In the genomic region with DNA sequence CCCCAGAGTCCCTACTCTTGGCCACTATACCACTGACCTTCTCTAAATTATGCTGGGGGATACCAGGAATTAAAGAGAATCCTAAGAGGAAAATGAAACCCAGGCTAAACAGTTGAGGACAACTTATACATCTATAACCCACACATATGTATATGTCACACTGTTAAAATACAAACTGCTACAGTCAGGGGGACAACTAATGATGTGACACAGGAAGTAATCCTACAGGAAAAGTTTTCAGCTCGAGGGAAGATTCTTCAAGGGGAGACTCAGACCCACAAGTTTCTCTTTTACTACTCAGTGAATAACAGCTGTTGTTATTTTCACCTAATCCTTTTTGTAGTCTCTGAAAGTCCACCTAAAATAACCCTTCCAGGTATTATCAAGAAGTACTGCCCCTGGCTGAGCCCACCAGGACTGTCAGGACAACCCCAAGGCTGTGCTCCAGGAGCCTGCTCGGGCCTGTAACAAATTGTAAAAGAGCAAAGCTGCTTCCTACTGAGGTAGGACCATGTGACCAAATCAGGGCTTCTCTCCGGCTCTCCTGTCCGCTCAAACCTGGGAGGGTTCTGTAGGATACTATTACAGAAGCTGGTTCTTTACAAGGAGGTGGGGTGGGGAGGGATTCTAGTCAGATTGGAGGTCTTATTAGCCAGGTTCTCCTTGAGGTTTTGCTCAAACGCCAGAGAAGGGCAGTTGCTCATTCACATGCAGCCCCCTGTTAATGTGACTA, we compare ENCODE assay signal across 9 cellular contexts.
"Had no signal": no experiment of that assay in that cellular context is flagged by ENCODE, and none has a peak within 500 bp of the region (broad histone marks: within the 10 kb centered on the region; RNA-seq: fewer than 3 reads in every experiment).

No MANE protein-coding gene starts in this region.

- DNase-seq: activated naive CD4-positive, alpha-beta T cell treated with anti-CD3 and anti-CD28 coated beads, Interleukin-2, amount 10 ng/mL, durations not matched to agents 7 days and 5 days; activated T-cell treated with anti-CD3 and anti-CD28 coated beads for 4 hours; colonic mucosa; foreskin keratinocyte; glutamatergic neuron; ovary; stimulated activated CD4-positive, alpha-beta T cell treated with anti-CD3 and anti-CD28 coated beads, Interleukin-1b, Interleukin-23, amount 100 ng/mL, for 48 hours; stimulated activated naive CD8-positive, alpha-beta T cell treated with anti-CD3 and anti-CD28 coated beads, Interleukin-15, amount 100 ng/mL, for 72 hours; upper lobe of left lung had no signal

- H3K4me1 Mint-ChIP-seq: stimulated activated naive CD8-positive, alpha-beta T cell treated with anti-CD3 and anti-CD28 coated beads, Interleukin-15, amount 100 ng/mL, for 72 hours had no signal

- H3K4me3 Mint-ChIP-seq: activated naive CD4-positive, alpha-beta T cell treated with anti-CD3 and anti-CD28 coated beads, Interleukin-2, amount 10 ng/mL, durations not matched to agents 7 days and 5 days; stimulated activated naive CD8-positive, alpha-beta T cell treated with anti-CD3 and anti-CD28 coated beads, Interleukin-15, amount 100 ng/mL, for 72 hours had no signal

- H3K4me3 ChIP-seq: colonic mucosa, ovary, upper lobe of left lung had no signal

- H3K27ac ChIP-seq: colonic mucosa, foreskin keratinocyte, ovary, upper lobe of left lung had no signal

- H3K27me3 ChIP-seq: colonic mucosa, foreskin keratinocyte, ovary, upper lobe of left lung had no signal

- H3K27me3 Mint-ChIP-seq: stimulated activated naive CD8-positive, alpha-beta T cell treated with anti-CD3 and anti-CD28 coated beads, Interleukin-15, amount 100 ng/mL, for 72 hours had no signal

- H3K27ac Mint-ChIP-seq: activated naive CD4-positive, alpha-beta T cell treated with anti-CD3 and anti-CD28 coated beads, Interleukin-2, amount 10 ng/mL, durations not matched to agents 7 days and 5 days had no signal

- ATAC-seq: foreskin keratinocyte; stimulated activated naive CD8-positive, alpha-beta T cell treated with anti-CD3 and anti-CD28 coated beads, Interleukin-15, amount 100 ng/mL, for 72 hours had no signal

- H3K9me3 Mint-ChIP-seq: activated naive CD4-positive, alpha-beta T cell treated with anti-CD3 and anti-CD28 coated beads, Interleukin-2, amount 10 ng/mL, durations not matched to agents 7 days and 5 days; stimulated activated naive CD8-positive, alpha-beta T cell treated with anti-CD3 and anti-CD28 coated beads, Interleukin-15, amount 100 ng/mL, for 72 hours had no signal

- H3K36me3 Mint-ChIP-seq: activated naive CD4-positive, alpha-beta T cell treated with anti-CD3 and anti-CD28 coated beads, Interleukin-2, amount 10 ng/mL, durations not matched to agents 7 days and 5 days had no signal

- H3K36me3 ChIP-seq: colonic mucosa, ovary, upper lobe of left lung had no signal

- H3K9me3 ChIP-seq: colonic mucosa, ovary, upper lobe of left lung had no signal

- H3K4me1 ChIP-seq: colonic mucosa, upper lobe of left lung had no signal
